ENCODE assay signal across 1 cellular context in the genomic region with DNA sequence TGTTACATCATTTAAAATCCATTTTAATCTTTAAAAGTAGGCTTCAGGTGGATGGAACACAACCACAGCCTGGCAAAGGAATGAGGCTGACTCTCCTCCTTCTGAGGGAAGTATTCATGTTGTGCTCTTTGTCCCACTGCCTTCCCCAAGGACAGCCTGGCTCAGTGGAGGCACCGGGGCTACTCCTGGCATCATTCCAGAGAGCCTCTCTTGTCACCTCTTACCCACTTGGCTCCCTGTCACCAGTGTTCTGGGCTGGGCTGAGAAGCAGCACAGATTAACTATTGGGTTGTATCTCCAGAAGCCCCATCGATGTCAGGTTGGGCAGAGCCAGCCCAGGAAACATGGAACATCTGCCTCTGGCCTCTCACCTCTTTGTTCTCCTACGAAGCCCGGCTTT.
TF ChIP-seq lines count a peak whose summit lies in the region.

No MANE protein-coding gene starts in this region.

TF ChIP-seq in IMR-90, 13 proteins besides CTCF, POLR2A, EP300 and RAD21 (continued from another document):
- TF ChIP-seq MAZ (IDR thresholded peaks at IDR 0.05; ENCODE audit: borderline replicate concordance, low read depth, low read length), result no peak
- no peak for TF ChIP-seq SMC3 (IDR thresholded peaks at IDR 0.05; ENCODE audit: low read depth, low read length)
- TF ChIP-seq, protein P1, sequence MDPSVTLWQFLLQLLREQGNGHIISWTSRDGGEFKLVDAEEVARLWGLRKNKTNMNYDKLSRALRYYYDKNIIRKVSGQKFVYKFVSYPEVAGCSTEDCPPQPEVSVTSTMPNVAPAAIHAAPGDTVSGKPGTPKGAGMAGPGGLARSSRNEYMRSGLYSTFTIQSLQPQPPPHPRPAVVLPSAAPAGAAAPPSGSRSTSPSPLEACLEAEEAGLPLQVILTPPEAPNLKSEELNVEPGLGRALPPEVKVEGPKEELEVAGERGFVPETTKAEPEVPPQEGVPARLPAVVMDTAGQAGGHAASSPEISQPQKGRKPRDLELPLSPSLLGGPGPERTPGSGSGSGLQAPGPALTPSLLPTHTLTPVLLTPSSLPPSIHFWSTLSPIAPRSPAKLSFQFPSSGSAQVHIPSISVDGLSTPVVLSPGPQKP (IDR thresholded peaks at IDR 0.05; ENCODE audit: borderline replicate concordance, low read depth, low read length), result no peak
- TF ChIP-seq MAFK (IDR thresholded peaks at IDR 0.05; ENCODE audit: low read depth, low read length), result no peak
- TF ChIP-seq CEBPB (IDR thresholded peaks at IDR 0.05; ENCODE audit: low read depth, low read length), result no peak
- no peak for TF ChIP-seq RCOR1 (IDR thresholded peaks at IDR 0.05; ENCODE audit: insufficient replicate concordance, low read length)
- TF ChIP-seq RFX5 (IDR thresholded peaks at IDR 0.05; ENCODE audit: low read depth, low read length), result no peak
- no peak for TF ChIP-seq BHLHE40 (IDR thresholded peaks at IDR 0.05; ENCODE audit: low read depth, low read length)
- TF ChIP-seq NFE2L2 (IDR thresholded peaks at IDR 0.05; ENCODE audit: low read depth, low read length), result no peak
- TF ChIP-seq CHD1 (IDR thresholded peaks at IDR 0.05; ENCODE audit: low read depth, low read length), result no peak
- no peak for TF ChIP-seq USF2 (IDR thresholded peaks at IDR 0.05; ENCODE audit: low read depth, low read length)
